Comparison of ENCODE assay signal across 19 cellular contexts in genomic region chr20:54170026-54170471, GRCh38. TPM values are rescaled to one million over a fixed set of nuclear protein-coding genes. Genes with fewer than 3 reads are reported as not detected.
DNase-seq lines count a peak whose midpoint lies in the region; ATAC-seq, FAIRE-seq and TF ChIP-seq lines count a peak whose summit lies in the region.
"Had no signal": no experiment of that assay in that cellular context is flagged by ENCODE, and none has a peak within 500 bp of the region (broad histone marks: within the 10 kb centered on the region; RNA-seq: fewer than 3 reads in every experiment).

No MANE protein-coding gene starts in this region.

- H3K36me3 ChIP-seq in HepG2 (replicated peaks in 1 of 2; ENCODE audit: control insufficient read depth in 1 of 2, insufficient read depth in 2 of 2, low read length in 2 of 2), result no peaks in the 10 kb centered on the region
- H3K36me3 ChIP-seq in right lobe of liver, result no peaks in the 10 kb centered on the region
- no peaks in the 10 kb centered on the region for H3K36me3 ChIP-seq in PC-3 (ENCODE audit: low read depth, low read length)
- no peaks in the 10 kb centered on the region for H3K36me3 ChIP-seq in astrocyte (ENCODE audit: insufficient read depth, low read length)
- H3K36me3 ChIP-seq: BLaER1 treated with 17β-estradiol and CSF1 and Interleukin-3, amounts not matched to agents 10 nM and 100 nM; HAP-1 had no signal

- TF ChIP-seq CTCF in HepG2 (CRISPR knock-in tag; IDR thresholded peaks at IDR 0.05) (no peak), right lobe of liver (IDR thresholded peaks at IDR 0.05) (no peak), PC-3 (conservative IDR thresholded peaks at IDR 0.05; ENCODE audit: low read depth, low read length) (no peak), astrocyte (IDR thresholded peaks at IDR 0.05; ENCODE audit: insufficient read depth, low read depth, low read length) (no peak), subcutaneous adipose tissue (IDR thresholded peaks at IDR 0.05; ENCODE audit: low read depth) (peak; percentile 31), lower leg skin (IDR thresholded peaks at IDR 0.05) (no peak)

- no peak for TF ChIP-seq RAD21 in HepG2 (CRISPR knock-in tag; IDR thresholded peaks at IDR 0.05)

- CTCF ChIA-PET in HepG2 (lab: Yijun Ruan, JAX; ENCODE audit: low intra/inter-chr PET ratio, low total read pairs) (no interaction called here), PC-3 (lab: Charles Lee) (interaction anchor here (0.6 kb wide), 1 partner anchor 29 kb away, joined by 3 read pairs; no protein-coding TSS in a partner anchor)

- H3K27ac Mint-ChIP-seq in astrocyte (ENCODE audit: unreplicated experiment), result no peak overlapping the region
- H3K27ac Mint-ChIP-seq: CD8-positive, alpha-beta T cell; HFFc6 had no signal

- H3K4me1 ChIP-seq in HepG2 (ENCODE audit: insufficient read depth, low read length) (peaks cover 62% of the 10 kb centered on the region), right lobe of liver (peaks cover 0 to 11% (median 0%) of the 10 kb centered on the region in 4 donors), PC-3 (ENCODE audit: insufficient read depth, low read length) (peaks cover 61% of the 10 kb centered on the region), astrocyte (ENCODE audit: insufficient read depth, low read length) (peaks cover 27% of the 10 kb centered on the region)
- H3K4me1 ChIP-seq: HAP-1 had no signal

- peak; percentile 44 for FAIRE-seq in HepG2 (lab: Jason Lieb, UNC)
- FAIRE-seq in astrocyte (lab: Jason Lieb, UNC), result no peak
- FAIRE-seq: GM12891, GM18507 had no signal

- peaks cover 15% of the 10 kb centered on the region for H3K4me1 Mint-ChIP-seq in astrocyte (ENCODE audit: low read depth, unreplicated experiment)

- POLR2A ChIA-PET in HepG2 (lab: Yijun Ruan, JAX), result interaction anchor here (0.9 to 3.9 kb wide), 5 partner anchors 9 to 66 kb away, joined by 3 to 19 read pairs (median 5); no protein-coding TSS in a partner anchor
- POLR2A ChIA-PET in PC-3 (lab: Charles Lee; ENCODE audit: unreplicated experiment), result interaction anchor here (0.7 kb wide), 1 partner anchor 21 kb away, joined by 9 read pairs; no protein-coding TSS in a partner anchor

- in situ Hi-C loops in HepG2 (cut with HindIII; ENCODE audit: extremely low pct_ligation_motif_present, low pct_unique_long_range_greater_than_20kb), result no loop called here

- no peaks in the 10 kb centered on the region for H3K9me2 ChIP-seq in PC-3 (replicated peaks; ENCODE audit: low read length)

- H3K27ac ChIP-seq in HepG2 (ENCODE audit: extremely low read length, insufficient read depth, low read length) (no peak overlapping the region), right lobe of liver (no peak overlapping the region), PC-3 (ENCODE audit: low read length) (peak overlapping the region; percentile 46), astrocyte (ENCODE audit: low read depth, low read length) (no peak overlapping the region)
- H3K27ac ChIP-seq: 22Rv1; BLaER1 treated with 17β-estradiol and CSF1 and Interleukin-3, amounts not matched to agents 10 nM and 100 nM; GM23248 had no signal

- H3K9me3 ChIP-seq in HepG2 (ENCODE audit: low read length) (no peaks in the 10 kb centered on the region), right lobe of liver (no peaks in the 10 kb centered on the region), PC-3 (ENCODE audit: low read length) (no peaks in the 10 kb centered on the region), astrocyte (ENCODE audit: insufficient read depth, low read depth, low read length) (no peaks in the 10 kb centered on the region)
- H3K9me3 ChIP-seq: HAP-1 had no signal

- intact Hi-C loops in HepG2 (cut with micrococcal nuclease; ENCODE audit: unreplicated experiment), result no loop called here
- intact Hi-C loops in right lobe of liver (cut with DNase I), result no loop called here
- intact Hi-C loops in PC-3 (cut with micrococcal nuclease), result no loop called here
- intact Hi-C loops in lower leg skin (cut with DNase I; ENCODE audit: low total_unique reads), result no loop called here

- no peaks in the 10 kb centered on the region for H3K36me3 Mint-ChIP-seq in astrocyte (ENCODE audit: low read depth, unreplicated experiment)
- H3K36me3 Mint-ChIP-seq: CD8-positive, alpha-beta T cell had no signal

- DNase-seq in HepG2 (ENCODE audit: low spot score) (no peak), right lobe of liver (no peak), PC-3 (no peak), astrocyte (ENCODE audit: low read depth) (no peak), lower leg skin (ENCODE audit: low spot score in 2 of 2) (no peak), NCI-H1105 treated with DMSO at 0.1 percent for 48 hours (lab: John Stamatoyannopoulos, UW) (no peak)
- DNase-seq in activated CD4-positive, CD25-positive, alpha-beta regulatory T cell (lab: John Stamatoyannopoulos, UW), result no peak
- DNase-seq: CD8-positive, alpha-beta T cell; DMS 273 treated with DMSO at 0.1 percent for 48 hours; DND-41; EL; GM23248; HFFc6 had no signal

- TF ChIP-seq EP300 in HepG2 (IDR thresholded peaks at IDR 0.05; ENCODE audit: low read depth in 2 of 2, low read length in 2 of 2), result no peak
- no peak for TF ChIP-seq EP300 in HepG2 (CRISPR knock-in tag; IDR thresholded peaks at IDR 0.05; ENCODE audit: borderline replicate concordance)

- no peaks in the 10 kb centered on the region for H3F3A ChIP-seq in PC-3 (ENCODE audit: low read length, unreplicated experiment)

- H4K20me1 ChIP-seq in HepG2 (ENCODE audit: insufficient read depth, low read length), result no peaks in the 10 kb centered on the region
- H4K20me1 ChIP-seq in PC-3 (ENCODE audit: low read length), result no peaks in the 10 kb centered on the region
- no peaks in the 10 kb centered on the region for H4K20me1 ChIP-seq in astrocyte (ENCODE audit: insufficient read depth, low read length)

- no peaks in the 10 kb centered on the region for H3K9me3 Mint-ChIP-seq in astrocyte (ENCODE audit: unreplicated experiment)
- H3K9me3 Mint-ChIP-seq: CD8-positive, alpha-beta T cell; HFFc6 had no signal

- H3K9ac ChIP-seq in HepG2 (ENCODE audit: insufficient read depth, low read depth, low read length), result no peak overlapping the region
- no peak overlapping the region for H3K9ac ChIP-seq in PC-3 (ENCODE audit: low read length)
- no peak overlapping the region for H3K9ac ChIP-seq in astrocyte (ENCODE audit: low read length)
- H3K9ac ChIP-seq: BLaER1 treated with 17β-estradiol and CSF1 and Interleukin-3, amounts not matched to agents 10 nM and 100 nM; GM23248 had no signal

- H2AFZ ChIP-seq in HepG2 (ENCODE audit: low read length) (no peak overlapping the region), PC-3 (ENCODE audit: low read length) (no peak overlapping the region), astrocyte (ENCODE audit: low read depth, low read length) (no peak overlapping the region)
- H2AFZ ChIP-seq: GM23248 had no signal

- 82% methylated on average over 4 of the region's 4 CpGs for WGBS in HepG2 (ENCODE audit: low lambda C conversion rate)
- WGBS in right lobe of liver (ENCODE audit: insufficient coverage, low coverage, low lambda C conversion rate, missing lambda C conversion rate), result 72% methylated on average over 4 of the region's 4 CpGs
- WGBS in lower leg skin, 2 donors, result 62 to 79% methylated on average over 4 of the region's 4 CpGs

- peaks cover 47% of the 10 kb centered on the region for H3K27me3 Mint-ChIP-seq in astrocyte (ENCODE audit: low read depth, unreplicated experiment)

- H3K79me2 ChIP-seq in HepG2 (ENCODE audit: insufficient read depth, low read length), result no peaks in the 10 kb centered on the region
- no peaks in the 10 kb centered on the region for H3K79me2 ChIP-seq in PC-3 (ENCODE audit: low read length)
- H3K79me2 ChIP-seq in astrocyte (ENCODE audit: insufficient read depth, low read length), result no peaks in the 10 kb centered on the region

- H3K4me3 Mint-ChIP-seq in astrocyte (ENCODE audit: unreplicated experiment), result no peak overlapping the region
- H3K4me3 Mint-ChIP-seq: CD8-positive, alpha-beta T cell; HFFc6 had no signal

- no peak overlapping the region for H3K4me2 ChIP-seq in HepG2 (ENCODE audit: low read depth, low read length)
- H3K4me2 ChIP-seq in PC-3 (ENCODE audit: low read length), result peak overlapping the region; percentile 63
- H3K4me2 ChIP-seq in astrocyte (ENCODE audit: low read length), result peak overlapping the region; percentile 31

- ATAC-seq in HepG2 (no peak), right lobe of liver (no peak), PC-3 (no peak)
- ATAC-seq: CD8-positive, alpha-beta T cell had no signal

- BruUV-seq in HepG2 (replicated peaks; lab: Mats Ljungman, UMichigan) (no TSS peak), PC-3 (replicated peaks; lab: Mats Ljungman, UMichigan) (no TSS peak)

- no peak for TF ChIP-seq POLR2A in HepG2 (IDR thresholded peaks at IDR 0.05; ENCODE audit: insufficient read depth in 1 of 2, low read depth in 2 of 2, low read length in 2 of 2)
- TF ChIP-seq POLR2A in right lobe of liver (IDR thresholded peaks at IDR 0.05), result no peak
- no peak for TF ChIP-seq POLR2A in lower leg skin (IDR thresholded peaks at IDR 0.05)

- H3K27me3 ChIP-seq in HepG2 (ENCODE audit: control insufficient read depth in 1 of 2, insufficient read depth in 2 of 2, low read length in 2 of 2) (no peaks in the 10 kb centered on the region), right lobe of liver (peaks cover 10 to 17% of the 10 kb centered on the region in 2 donors), PC-3 (ENCODE audit: low read length) (no peaks in the 10 kb centered on the region), astrocyte (ENCODE audit: insufficient read depth, low read length) (peaks cover 38% of the 10 kb centered on the region)

- no peak overlapping the region for H3K4me3 ChIP-seq in HepG2 (replicated peaks in 1 of 3; ENCODE audit: insufficient read depth in 1 of 3, low read depth in 2 of 3, low read length in 3 of 3)
- no peak overlapping the region for H3K4me3 ChIP-seq in right lobe of liver
- no peak overlapping the region for H3K4me3 ChIP-seq in PC-3 (ENCODE audit: low read length)
- no peak overlapping the region for H3K4me3 ChIP-seq in astrocyte (ENCODE audit: insufficient read depth, low read depth, low read length)
- H3K4me3 ChIP-seq in lower leg skin (ENCODE audit: low read depth, poor library complexity, severe bottlenecking), result no peak overlapping the region
- H3K4me3 ChIP-seq: BLaER1 treated with 17β-estradiol and CSF1 and Interleukin-3, amounts not matched to agents 10 nM and 100 nM; GM23248; HAP-1 had no signal

RNA-seq across cellular contexts. Expression of gene CYP24A1, which starts 3.7 kb away (rescaled TPM):
- 6.9 and 9.4 TPM in 2 replicates for total RNA-seq in HepG2 (2016; rRNA removed; fragmentation: Illumina TruSeq; extraction: Trizol)
- total RNA-seq in HepG2 (2016; cell fraction: cytosol; rRNA removed; fragmentation: Illumina TruSeq; extraction: Trizol; ENCODE audit: low read depth), result 67.3 and 73.1 TPM in 2 replicates
- 6.1 and 9.5 TPM in 2 replicates for total RNA-seq in HepG2 (2016; cell fraction: insoluble cytoplasmic fraction; rRNA removed; fragmentation: Illumina TruSeq; extraction: Trizol)
- 33.5 and 36.3 TPM in 2 replicates for total RNA-seq in HepG2 (2016; cell fraction: membrane; rRNA removed; fragmentation: Illumina TruSeq; extraction: Trizol)
- total RNA-seq in HepG2 (2016; cell fraction: nucleus; rRNA removed; fragmentation: Illumina TruSeq; extraction: Trizol), result 7.8 and 8.5 TPM in 2 replicates
- polyA plus RNA-seq in HepG2 (2011; rRNA removed), result 23.7 and 32.7 TPM in 2 replicates
- 15.3 and 17.1 TPM in 2 replicates for polyA plus RNA-seq in HepG2 (2011; cell fraction: cytosol; rRNA removed)
- 38.3 and 55.7 TPM in 2 replicates for polyA plus RNA-seq in HepG2 (2011; cell fraction: nucleus; rRNA removed)
- polyA plus RNA-seq in HepG2 (2012), result 1.8 and 6.1 TPM in 2 replicates
- 0.28 and 0.52 TPM in 2 replicates for polyA plus RNA-seq in HepG2 (2016; cell fraction: cytosol; fragmentation: Illumina TruSeq; extraction: Trizol; ENCODE audit: low read depth)
- 2.7 and 3.9 TPM in 2 replicates for polyA plus RNA-seq in HepG2 (2016; cell fraction: insoluble cytoplasmic fraction; fragmentation: Illumina TruSeq; extraction: Trizol; ENCODE audit: low read depth)
- 0.63 and 1.2 TPM in 2 replicates for polyA plus RNA-seq in HepG2 (2016; cell fraction: membrane; fragmentation: Illumina TruSeq; extraction: Trizol; ENCODE audit: low read depth)
- 13.8 and 14.1 TPM in 2 replicates for polyA plus RNA-seq in HepG2 (2016; cell fraction: nucleus; fragmentation: Illumina TruSeq; extraction: Trizol; ENCODE audit: insufficient read depth, low read depth)
- polyA minus RNA-seq in HepG2 (2011; rRNA and poly(A)+ RNA removed; ENCODE audit: low replicate concordance), result 40.3 TPM in 1 of 2 replicates, not detected in the other
- 45.4 and 51.8 TPM in 2 replicates for polyA minus RNA-seq in HepG2 (2011; cell fraction: cytosol; rRNA and poly(A)+ RNA removed)
- polyA minus RNA-seq in HepG2 (2011; cell fraction: nucleus; rRNA and poly(A)+ RNA removed), result 44.9 and 49.7 TPM in 2 replicates
- not detected for total RNA-seq in right lobe of liver
- total RNA-seq in PC-3 (2014; rRNA removed), result 0.81 and 1.2 TPM in 2 replicates
- total RNA-seq in astrocyte, result 0.60 and 0.73 TPM in 2 replicates
- total RNA-seq in subcutaneous adipose tissue, result not detected
- under 1 TPM in 3 of 4 donors, not detected in 1; 0.10 to 0.71 (median 0.69) TPM for total RNA-seq in lower leg skin
- total RNA-seq: CD8-positive, alpha-beta T cell had no signal

RNA-seq across cellular contexts. Expression of gene PFDN4, which starts 37.8 kb away (rescaled TPM):
- total RNA-seq in HepG2 (2016; rRNA removed; fragmentation: Illumina TruSeq; extraction: Trizol), result 227 and 299 TPM in 2 replicates
- 116 and 137 TPM in 2 replicates for total RNA-seq in HepG2 (2016; cell fraction: cytosol; rRNA removed; fragmentation: Illumina TruSeq; extraction: Trizol; ENCODE audit: low read depth)
- total RNA-seq in HepG2 (2016; cell fraction: insoluble cytoplasmic fraction; rRNA removed; fragmentation: Illumina TruSeq; extraction: Trizol), result 227 and 317 TPM in 2 replicates
- 141 and 157 TPM in 2 replicates for total RNA-seq in HepG2 (2016; cell fraction: membrane; rRNA removed; fragmentation: Illumina TruSeq; extraction: Trizol)
- total RNA-seq in HepG2 (2016; cell fraction: nucleus; rRNA removed; fragmentation: Illumina TruSeq; extraction: Trizol), result 81.8 and 87.1 TPM in 2 replicates
- 41.7 and 59.8 TPM in 2 replicates for polyA plus RNA-seq in HepG2 (2011; rRNA removed)
- 37.0 and 54.6 TPM in 2 replicates for polyA plus RNA-seq in HepG2 (2011; cell fraction: cytosol; rRNA removed)
- 11.6 and 20.3 TPM in 2 replicates for polyA plus RNA-seq in HepG2 (2011; cell fraction: nucleus; rRNA removed)
- 152 and 165 TPM in 2 replicates for polyA plus RNA-seq in HepG2 (2012)
- 106 and 114 TPM in 2 replicates for polyA plus RNA-seq in HepG2 (2016; cell fraction: cytosol; fragmentation: Illumina TruSeq; extraction: Trizol; ENCODE audit: low read depth)
- 248 and 300 TPM in 2 replicates for polyA plus RNA-seq in HepG2 (2016; cell fraction: insoluble cytoplasmic fraction; fragmentation: Illumina TruSeq; extraction: Trizol; ENCODE audit: low read depth)
- polyA plus RNA-seq in HepG2 (2016; cell fraction: membrane; fragmentation: Illumina TruSeq; extraction: Trizol; ENCODE audit: low read depth), result 116 and 120 TPM in 2 replicates
- 122 and 141 TPM in 2 replicates for polyA plus RNA-seq in HepG2 (2016; cell fraction: nucleus; fragmentation: Illumina TruSeq; extraction: Trizol; ENCODE audit: insufficient read depth, low read depth)
- 0.28 and 1.1 TPM in 2 replicates for polyA minus RNA-seq in HepG2 (2011; rRNA and poly(A)+ RNA removed; ENCODE audit: low replicate concordance)
- 31.9 and 32.4 TPM in 2 replicates for polyA minus RNA-seq in HepG2 (2011; cell fraction: cytosol; rRNA and poly(A)+ RNA removed)
- polyA minus RNA-seq in HepG2 (2011; cell fraction: nucleus; rRNA and poly(A)+ RNA removed), result 16.5 and 23.9 TPM in 2 replicates
- total RNA-seq in right lobe of liver, result 10 to 100 TPM in 2 of 6 experiments, 1 to 10 TPM in 4; 4.2 to 50.9 (median 7.9) TPM
- total RNA-seq in PC-3 (2014; rRNA removed), result 100 and 122 TPM in 2 replicates
- total RNA-seq in astrocyte, result 28.3 and 35.2 TPM in 2 replicates
- total RNA-seq in subcutaneous adipose tissue, result 100 to 1,000 TPM in 1 of 4 donors, 10 to 100 TPM in 3; 53.9 to 127 (median 69.5) TPM
- 10 to 100 TPM; 32.8 to 71.0 (median 40.2) TPM for total RNA-seq in lower leg skin
